7 cellular contexts compared by ENCODE assay signal in genomic region chr7:65037740-65038678, GRCh38. TPM values are rescaled to one million over a fixed set of nuclear protein-coding genes. Genes with fewer than 3 reads are reported as not detected.
A peak's percentile ranks its signal among the peaks of the same experiment; 100 is the strongest.
DNase-seq lines count a peak whose midpoint lies in the region; ATAC-seq, FAIRE-seq and TF ChIP-seq lines count a peak whose summit lies in the region.

No MANE protein-coding gene starts in this region.

- no peaks in the 10 kb centered on the region for H3K27me3 ChIP-seq in hepatocyte

- WGBS in hepatocyte (ENCODE audit: low lambda C conversion rate, missing lambda C conversion rate) = 8% methylated on average over 18 of the region's 92 CpGs

- H3K4me1 ChIP-seq in hepatocyte (ENCODE audit: insufficient read depth) = no peaks in the 10 kb centered on the region

- H3K4me3 ChIP-seq in astrocyte of the cerebellum (ENCODE audit: low read depth, low read length) (peak overlapping the region; percentile 65), hepatocyte (peak overlapping the region; percentile 95)

- H3K36me3 Mint-ChIP-seq in T-helper 2 cell treated with Interferon-gamma antibody and Interleukin-4, amounts not matched to agents 5 μg/mL and 100 μg/mL, for 36 hours (ENCODE audit: low read depth) = no peaks in the 10 kb centered on the region

- peak overlapping the region; percentile 99 for H3K27ac ChIP-seq in hepatocyte

- H3K36me3 ChIP-seq in hepatocyte (replicated peaks; ENCODE audit: insufficient read depth, low read depth) = no peaks in the 10 kb centered on the region

- H3K4me1 Mint-ChIP-seq in T-helper 2 cell treated with Interferon-gamma antibody and Interleukin-4, amounts not matched to agents 5 μg/mL and 100 μg/mL, for 36 hours (ENCODE audit: low read depth) = peaks cover 12% of the 10 kb centered on the region

- DNase-seq in GM18507 (ENCODE audit: extremely low spot score, insufficient read length, low read depth) = peak; percentile 65
- DNase-seq in NCI-H187 treated with DMSO at 0.1 percent for 48 hours (lab: John Stamatoyannopoulos, UW) = peak; percentile 86
- peak; percentile 87 for DNase-seq in T-helper 2 cell treated with Interferon-gamma antibody and Interleukin-4, amounts not matched to agents 5 μg/mL and 100 μg/mL, for 36 hours (ENCODE audit: low spot score)
- peak; percentile 73 for DNase-seq in astrocyte of the cerebellum (ENCODE audit: low read depth)
- DNase-seq in hepatocyte (ENCODE audit: low spot score) = peak; percentile 97
- DNase-seq in sciatic nerve (ENCODE audit: low spot score) = peak; percentile 95

- peak; percentile 92 for ATAC-seq in HG02970 (IDR thresholded peaks at IDR 0.05; ENCODE audit: low FRiP score, unreplicated experiment)
- peak; percentile 98 for ATAC-seq in sciatic nerve

- in situ Hi-C loops in astrocyte of the cerebellum (cut with HindIII; ENCODE audit: low sequenced_read_pairs) = no loop called here

- peak; percentile 20 for TF ChIP-seq CTCF in astrocyte of the cerebellum (IDR thresholded peaks at IDR 0.05; ENCODE audit: low read depth, low read length, missing control alignments)
- peak; percentile 13 for TF ChIP-seq CTCF in hepatocyte (IDR thresholded peaks at IDR 0.05; ENCODE audit: poor library complexity)

- peak overlapping the region; percentile 86 for H2AFZ ChIP-seq in hepatocyte

- no peaks in the 10 kb centered on the region for H3K27me3 Mint-ChIP-seq in T-helper 2 cell treated with Interferon-gamma antibody and Interleukin-4, amounts not matched to agents 5 μg/mL and 100 μg/mL, for 36 hours (ENCODE audit: low read depth)

- peak overlapping the region; percentile 77 for H3K4me3 Mint-ChIP-seq in T-helper 2 cell treated with Interferon-gamma antibody and Interleukin-4, amounts not matched to agents 5 μg/mL and 100 μg/mL, for 36 hours

- H3K9me3 ChIP-seq in hepatocyte (ENCODE audit: low read depth) = no peaks in the 10 kb centered on the region

- FAIRE-seq in GM18507 (lab: Jason Lieb, UNC) = peak; percentile 41

- peaks cover 24% of the 10 kb centered on the region for H4K20me1 ChIP-seq in hepatocyte (ENCODE audit: insufficient read depth, poor library complexity, severe bottlenecking)

- H3K4me2 ChIP-seq in hepatocyte = peak overlapping the region; percentile 84

- intact Hi-C loops in sciatic nerve (cut with DNase I) = no loop called here

- no peaks in the 10 kb centered on the region for H3K9me2 ChIP-seq in hepatocyte (replicated peaks; ENCODE audit: insufficient read depth)

- peaks cover 6% of the 10 kb centered on the region for H3K9me3 Mint-ChIP-seq in T-helper 2 cell treated with Interferon-gamma antibody and Interleukin-4, amounts not matched to agents 5 μg/mL and 100 μg/mL, for 36 hours

- H3K79me2 ChIP-seq in hepatocyte = peaks cover 38% of the 10 kb centered on the region

- H3K27ac Mint-ChIP-seq in T-helper 2 cell treated with Interferon-gamma antibody and Interleukin-4, amounts not matched to agents 5 μg/mL and 100 μg/mL, for 36 hours = peak overlapping the region; percentile 84

RNA-seq across cellular contexts. Expression of gene ERV3-1, which starts 31.5 kb away (rescaled TPM):
- 21.8 and 24.7 TPM in 2 replicates for total RNA-seq in hepatocyte
- 18.6 and 26.3 TPM in 2 replicates for polyA plus RNA-seq in hepatocyte
- 26.8 TPM for total RNA-seq in sciatic nerve

RNA-seq across cellular contexts. Expression of gene ZNF117, which starts 47.2 kb away (rescaled TPM):
- total RNA-seq in hepatocyte (16.6 and 16.8 TPM in 2 replicates), sciatic nerve (24.4 TPM)
- polyA plus RNA-seq in hepatocyte = 4.1 and 4.5 TPM in 2 replicates

Comparison
In these comparisons a context has a peak if more than half of its experiments do, and no peak if none do; other contexts are left out.
1. Peak in every context shown above with its lines: DNase-seq, ATAC-seq, H3K4me3 ChIP-seq and H3K27ac ChIP-seq.